ENCODE assay signal across 28 cellular contexts in genomic region chr12:71220295-71220694, GRCh38.
"Had no signal": no experiment of that assay in that cellular context is flagged by ENCODE, and none has a peak within 500 bp of the region (broad histone marks: within the 10 kb centered on the region; RNA-seq: fewer than 3 reads in every experiment).

No MANE protein-coding gene starts in this region.

- H3K27ac Mint-ChIP-seq: activated CD4-positive, alpha-beta T cell treated with anti-CD3 and anti-CD28 coated beads for 36 hours; activated CD4-positive, alpha-beta T cell treated with anti-CD3 and anti-CD28 coated beads, Interleukin-2, amount 10 ng/mL, durations not matched to agents 7 days and 5 days; activated CD8-positive, alpha-beta T cell treated with anti-CD3 and anti-CD28 coated beads, Interleukin-2, amount 10 ng/mL, durations not matched to agents 7 days and 5 days; activated naive CD4-positive, alpha-beta T cell treated with anti-CD3 and anti-CD28 coated beads for 36 hours; activated naive CD4-positive, alpha-beta T cell treated with anti-CD3 and anti-CD28 coated beads, Interleukin-2, amount 50 U/mL, for 72 hours; activated T-cell treated with anti-CD3 and anti-CD28 coated beads, Interleukin-2, amount 50 U/mL, for 24 hours; WTC11 had no signal

- H3K27me3 Mint-ChIP-seq: activated CD4-positive, alpha-beta T cell treated with anti-CD3 and anti-CD28 coated beads for 36 hours; activated CD4-positive, alpha-beta T cell treated with anti-CD3 and anti-CD28 coated beads, Interleukin-2, amount 10 ng/mL, durations not matched to agents 7 days and 5 days; activated T-cell treated with anti-CD3 and anti-CD28 coated beads, Interleukin-2, amount 50 U/mL, for 24 hours had no signal

- H3K4me3 Mint-ChIP-seq: activated CD4-positive, alpha-beta T cell treated with anti-CD3 and anti-CD28 coated beads for 36 hours; activated CD4-positive, alpha-beta T cell treated with anti-CD3 and anti-CD28 coated beads, Interleukin-2, amount 10 ng/mL, durations not matched to agents 7 days and 5 days; activated CD8-positive, alpha-beta T cell treated with anti-CD3 and anti-CD28 coated beads, Interleukin-2, amount 10 ng/mL, durations not matched to agents 7 days and 5 days; activated naive CD4-positive, alpha-beta T cell treated with anti-CD3 and anti-CD28 coated beads for 36 hours; activated T-cell treated with anti-CD3 and anti-CD28 coated beads, Interleukin-2, amount 50 U/mL, for 24 hours; WTC11 had no signal

- H3K27ac ChIP-seq: adrenal gland, body of pancreas, breast epithelium had no signal

- H3K4me1 Mint-ChIP-seq: activated CD4-positive, alpha-beta T cell treated with anti-CD3 and anti-CD28 coated beads for 36 hours; activated CD4-positive, alpha-beta T cell treated with anti-CD3 and anti-CD28 coated beads, Interleukin-2, amount 10 ng/mL, durations not matched to agents 7 days and 5 days had no signal

- H3K36me3 Mint-ChIP-seq: activated naive CD4-positive, alpha-beta T cell treated with anti-CD3 and anti-CD28 coated beads, Interleukin-2, amount 50 U/mL, for 72 hours; WTC11 had no signal

- H3K4me3 ChIP-seq: adrenal gland, body of pancreas, breast epithelium had no signal

- H3K9me3 Mint-ChIP-seq: activated CD4-positive, alpha-beta T cell treated with anti-CD3 and anti-CD28 coated beads, Interleukin-2, amount 10 ng/mL, durations not matched to agents 7 days and 5 days; activated naive CD4-positive, alpha-beta T cell treated with anti-CD3 and anti-CD28 coated beads for 36 hours had no signal

- H3K27me3 ChIP-seq: adrenal gland, body of pancreas, breast epithelium had no signal

- ATAC-seq: activated CD4-positive, alpha-beta T cell treated with anti-CD3 and anti-CD28 coated beads for 36 hours; activated CD4-positive, CD25-positive, alpha-beta regulatory T cell treated with anti-CD3 and anti-CD28 coated beads, Interleukin-2, amount 50 U/mL, for 24 hours; activated CD8-positive, alpha-beta T cell treated with anti-CD3 and anti-CD28 coated beads, Interleukin-2, amount 10 ng/mL, durations not matched to agents 7 days and 5 days; activated naive CD4-positive, alpha-beta T cell treated with anti-CD3 and anti-CD28 coated beads, Interleukin-2, amount 50 U/mL, for 72 hours; body of pancreas; Panc1; WTC11 had no signal

- FAIRE-seq: astrocyte, TTC549 had no signal

- DNase-seq: activated CD4-positive, alpha-beta T cell treated with anti-CD3 and anti-CD28 coated beads for 36 hours; activated CD4-positive, alpha-beta T cell treated with anti-CD3 and anti-CD28 coated beads, Interleukin-2, amount 10 ng/mL, durations not matched to agents 7 days and 5 days; activated CD4-positive, alpha-beta T cell treated with anti-CD3 and anti-CD28 coated beads, Interleukin-2, amount 50 U/mL, for 48 hours; activated CD8-positive, alpha-beta T cell treated with anti-CD3 and anti-CD28 coated beads, Interleukin-2, amount 10 ng/mL, durations not matched to agents 7 days and 5 days; activated gamma-delta T cell treated with Interleukin-2 at 50 U/mL for 16 hours; activated naive CD4-positive, alpha-beta T cell treated with anti-CD3 and anti-CD28 coated beads for 36 hours; activated T-cell treated with anti-CD3 and anti-CD28 coated beads, Interleukin-2, amount 50 U/mL, for 24 hours; adrenal gland; body of pancreas; NCI-H1092 treated with DMSO at 0.1 percent for 48 hours; NCI-H1417; NCI-H146; NCI-H187; NCI-H2029 treated with DMSO at 0.1 percent for 48 hours; NCI-H2107; NCI-H2171; NCI-H510A; NCI-H526 treated with DMSO at 0.1 percent for 48 hours; NCI-H774; SHP77 treated with DMSO at 0.1 percent for 48 hours; T1000 had no signal

- H3K9me3 ChIP-seq: adrenal gland, body of pancreas, breast epithelium had no signal

- H3K4me1 ChIP-seq: adrenal gland, breast epithelium had no signal

- H3K36me3 ChIP-seq: adrenal gland, breast epithelium had no signal
